Comparison of ENCODE assay signal across 8 cellular contexts in genomic region chr21:46636181-46636512, GRCh38. TPM values are rescaled to one million over a fixed set of nuclear protein-coding genes. Genes with fewer than 3 reads are reported as not detected.
DNase-seq lines count a peak whose midpoint lies in the region; ATAC-seq and TF ChIP-seq lines count a peak whose summit lies in the region.
"Had no signal": no experiment of that assay in that cellular context is flagged by ENCODE, and none has a peak within 500 bp of the region (broad histone marks: within the 10 kb centered on the region; RNA-seq: fewer than 3 reads in every experiment).

No MANE protein-coding gene starts in this region.

- no peak for ATAC-seq in stimulated activated naive CD8-positive, alpha-beta T cell treated with anti-CD3 and anti-CD28 coated beads, Interleukin-15, amount 100 ng/mL, for 72 hours
- ATAC-seq in HG03565 (IDR thresholded peaks at IDR 0.05; ENCODE audit: unreplicated experiment), result no peak
- ATAC-seq in GM18511 (IDR thresholded peaks at IDR 0.05; ENCODE audit: unreplicated experiment), result no peak

- H3K27ac ChIP-seq in iPS-18a (ENCODE audit: low read length), result no peak overlapping the region

- H3K9ac ChIP-seq in iPS-18a (ENCODE audit: low read length), result peak overlapping the region; percentile 87

- H3K4me3 ChIP-seq in iPS-18a (ENCODE audit: low read length), result peak overlapping the region; percentile 93

- intact Hi-C loops in activated T-helper 1 cell treated with anti-CD3 and anti-CD28 coated beads, Interleukin-12 subunit alpha, Interleukin-12 subunit beta, Interleukin-2, Interleukin-4 antibody, amounts not matched to agents 30 ng/mL and 10 ng/mL and 1 ng/mL, durations not matched to agents 14 hours and 24 hours and 36 hours (cut with micrococcal nuclease), result no loop called here

- H3K27me3 Mint-ChIP-seq in HFFc6 (ENCODE audit: insufficient read depth), result no peaks in the 10 kb centered on the region
- H3K27me3 Mint-ChIP-seq in activated T-helper 1 cell treated with anti-CD3 and anti-CD28 coated beads, Interleukin-12 subunit alpha, Interleukin-12 subunit beta, Interleukin-2, Interleukin-4 antibody, amounts not matched to agents 30 ng/mL and 10 ng/mL and 1 ng/mL, durations not matched to agents 14 hours and 24 hours and 36 hours (ENCODE audit: insufficient read depth), result peaks cover 6% of the 10 kb centered on the region
- no peaks in the 10 kb centered on the region for H3K27me3 Mint-ChIP-seq in stimulated activated naive CD8-positive, alpha-beta T cell treated with anti-CD3 and anti-CD28 coated beads, Interleukin-15, amount 100 ng/mL, for 72 hours

- no peaks in the 10 kb centered on the region for H3K27me3 ChIP-seq in iPS-18a (ENCODE audit: control insufficient read depth, insufficient read depth, low read length)

- no peak for TF ChIP-seq CTCF in HFFc6 (IDR thresholded peaks at IDR 0.05)

- H3K36me3 Mint-ChIP-seq in HFFc6 (ENCODE audit: low read depth), result peaks cover 20% of the 10 kb centered on the region
- peaks cover 14% of the 10 kb centered on the region for H3K36me3 Mint-ChIP-seq in activated T-helper 1 cell treated with anti-CD3 and anti-CD28 coated beads, Interleukin-12 subunit alpha, Interleukin-12 subunit beta, Interleukin-2, Interleukin-4 antibody, amounts not matched to agents 30 ng/mL and 10 ng/mL and 1 ng/mL, durations not matched to agents 14 hours and 24 hours and 36 hours (ENCODE audit: low read depth)

- DNase-seq in HFFc6 (no peak), SIG-M5 (lab: John Stamatoyannopoulos, UW) (no peak)
- no peak for DNase-seq in activated T-helper 1 cell treated with anti-CD3 and anti-CD28 coated beads, Interleukin-12 subunit alpha, Interleukin-12 subunit beta, Interleukin-2, Interleukin-4 antibody, amounts not matched to agents 30 ng/mL and 10 ng/mL and 1 ng/mL, durations not matched to agents 14 hours and 24 hours and 36 hours (ENCODE audit: low spot score)
- DNase-seq in stimulated activated naive CD8-positive, alpha-beta T cell treated with anti-CD3 and anti-CD28 coated beads, Interleukin-15, amount 100 ng/mL, for 72 hours, result no peak

- H3K4me1 ChIP-seq in iPS-18a (ENCODE audit: control insufficient read depth, low read depth, low read length), result peaks cover 9% of the 10 kb centered on the region

- H3K4me1 Mint-ChIP-seq in HFFc6 (ENCODE audit: low read depth), result peaks cover 58% of the 10 kb centered on the region
- H3K4me1 Mint-ChIP-seq in activated T-helper 1 cell treated with anti-CD3 and anti-CD28 coated beads, Interleukin-12 subunit alpha, Interleukin-12 subunit beta, Interleukin-2, Interleukin-4 antibody, amounts not matched to agents 30 ng/mL and 10 ng/mL and 1 ng/mL, durations not matched to agents 14 hours and 24 hours and 36 hours (ENCODE audit: low read depth), result peaks cover 69% of the 10 kb centered on the region
- H3K4me1 Mint-ChIP-seq in stimulated activated naive CD8-positive, alpha-beta T cell treated with anti-CD3 and anti-CD28 coated beads, Interleukin-15, amount 100 ng/mL, for 72 hours, result peaks cover 75% of the 10 kb centered on the region

- no peaks in the 10 kb centered on the region for H3K9me3 Mint-ChIP-seq in HFFc6
- no peaks in the 10 kb centered on the region for H3K9me3 Mint-ChIP-seq in activated T-helper 1 cell treated with anti-CD3 and anti-CD28 coated beads, Interleukin-12 subunit alpha, Interleukin-12 subunit beta, Interleukin-2, Interleukin-4 antibody, amounts not matched to agents 30 ng/mL and 10 ng/mL and 1 ng/mL, durations not matched to agents 14 hours and 24 hours and 36 hours
- H3K9me3 Mint-ChIP-seq in stimulated activated naive CD8-positive, alpha-beta T cell treated with anti-CD3 and anti-CD28 coated beads, Interleukin-15, amount 100 ng/mL, for 72 hours, result peaks cover 0 to 5% of the 10 kb centered on the region in 2 donors

- H3K4me3 Mint-ChIP-seq in HFFc6, result peak overlapping the region; percentile 95
- peak overlapping the region; percentile 93 for H3K4me3 Mint-ChIP-seq in activated T-helper 1 cell treated with anti-CD3 and anti-CD28 coated beads, Interleukin-12 subunit alpha, Interleukin-12 subunit beta, Interleukin-2, Interleukin-4 antibody, amounts not matched to agents 30 ng/mL and 10 ng/mL and 1 ng/mL, durations not matched to agents 14 hours and 24 hours and 36 hours
- peak overlapping the region; percentile 89 to 97 for H3K4me3 Mint-ChIP-seq in stimulated activated naive CD8-positive, alpha-beta T cell treated with anti-CD3 and anti-CD28 coated beads, Interleukin-15, amount 100 ng/mL, for 72 hours

- no peaks in the 10 kb centered on the region for H3K9me3 ChIP-seq in iPS-18a (ENCODE audit: control insufficient read depth, low read depth, low read length)

- H3K36me3 ChIP-seq in iPS-18a (ENCODE audit: control insufficient read depth, low read depth, low read length), result peaks cover 4% of the 10 kb centered on the region

- H3K27ac Mint-ChIP-seq in HFFc6, result peak overlapping the region; percentile 98
- peak overlapping the region; percentile 88 for H3K27ac Mint-ChIP-seq in activated T-helper 1 cell treated with anti-CD3 and anti-CD28 coated beads, Interleukin-12 subunit alpha, Interleukin-12 subunit beta, Interleukin-2, Interleukin-4 antibody, amounts not matched to agents 30 ng/mL and 10 ng/mL and 1 ng/mL, durations not matched to agents 14 hours and 24 hours and 36 hours
- H3K27ac Mint-ChIP-seq in stimulated activated naive CD8-positive, alpha-beta T cell treated with anti-CD3 and anti-CD28 coated beads, Interleukin-15, amount 100 ng/mL, for 72 hours, result peak overlapping the region; percentile 92 to 93

RNA-seq across cellular contexts. Expression of gene PRMT2, which starts 0.7 kb away (rescaled TPM):
- 100 to 1,000 TPM in 4 of 6 experiments, 10 to 100 TPM in 2; 98.9 to 111 (median 105) TPM for total RNA-seq in HFFc6 (2021; fragmentation: NEBNext Ultra II Directional; extraction: Animal tissue kit (Norgen Biotek cat#: 25700))
- 55.7 and 58.7 TPM in 2 replicates for total RNA-seq in activated T-helper 1 cell treated with anti-CD3 and anti-CD28 coated beads, Interleukin-12 subunit alpha, Interleukin-12 subunit beta, Interleukin-2, Interleukin-4 antibody, amounts not matched to agents 30 ng/mL and 10 ng/mL and 1 ng/mL, durations not matched to agents 14 hours and 24 hours and 36 hours

RNA-seq across cellular contexts. Expression of gene S100B, which starts 31.3 kb away (rescaled TPM):
- total RNA-seq in HFFc6 (2021; fragmentation: NEBNext Ultra II Directional; extraction: Animal tissue kit (Norgen Biotek cat#: 25700)), result not detected
- not detected in 2 replicates for total RNA-seq in activated T-helper 1 cell treated with anti-CD3 and anti-CD28 coated beads, Interleukin-12 subunit alpha, Interleukin-12 subunit beta, Interleukin-2, Interleukin-4 antibody, amounts not matched to agents 30 ng/mL and 10 ng/mL and 1 ng/mL, durations not matched to agents 14 hours and 24 hours and 36 hours
- total RNA-seq: dermis microvascular lymphatic vessel endothelial cell had no signal
